7 cellular contexts compared by ENCODE assay signal in genomic region chr4:55125763-55126541, GRCh38. TPM values are rescaled to one million over a fixed set of nuclear protein-coding genes. Genes with fewer than 3 reads are reported as not detected.
DNase-seq lines count a peak whose midpoint lies in the region; ATAC-seq and TF ChIP-seq lines count a peak whose summit lies in the region.

No MANE protein-coding gene starts in this region.

- TF ChIP-seq CTCF in IMR-90 (conservative IDR thresholded peaks at IDR 0.05; ENCODE audit: low read depth, low read length), result no peak
- TF ChIP-seq CTCF in astrocyte of the cerebellum (IDR thresholded peaks at IDR 0.05; ENCODE audit: low read depth, low read length, missing control alignments), result no peak

- H2BK20ac ChIP-seq in IMR-90 (ENCODE audit: low read depth, low read length), result no peak overlapping the region

- H3K36me3 ChIP-seq in IMR-90 (ENCODE audit: control insufficient read depth, insufficient read depth, low read length), result no peaks in the 10 kb centered on the region
- no peaks in the 10 kb centered on the region for H3K36me3 ChIP-seq in iPS-15b (ENCODE audit: control insufficient read depth, insufficient read depth, low read length)
- no peaks in the 10 kb centered on the region for H3K36me3 ChIP-seq in subcutaneous abdominal adipose tissue (ENCODE audit: control insufficient read depth in 5 of 5, insufficient read depth in 5 of 5, low read length in 5 of 5)

- peak overlapping the region; percentile 78 for H3K4me2 ChIP-seq in IMR-90 (ENCODE audit: low read depth, low read length)

- H2AK9ac ChIP-seq in IMR-90 (replicated peaks; ENCODE audit: low read depth, low read length, poor library complexity), result no peak overlapping the region

- H3K9me1 ChIP-seq in IMR-90 (ENCODE audit: insufficient read depth, low read length), result no peaks in the 10 kb centered on the region

- H4K8ac ChIP-seq in IMR-90 (ENCODE audit: low read depth in 2 of 2, low read length in 2 of 2), result no peak overlapping the region

- POLR2A ChIA-PET in IMR-90 (lab: Charles Lee; ENCODE audit: unreplicated experiment), result no interaction called here

- H3K9me3 ChIP-seq in IMR-90 (ENCODE audit: control insufficient read depth, insufficient read depth, low read length) (no peaks in the 10 kb centered on the region), iPS-15b (ENCODE audit: control insufficient read depth, insufficient read depth, low read length) (no peaks in the 10 kb centered on the region), subcutaneous abdominal adipose tissue (ENCODE audit: control insufficient read depth in 5 of 5, low read length in 5 of 5) (no peaks in the 10 kb centered on the region)

- DNase-seq in IMR-90, result no peak
- no peak for DNase-seq in astrocyte of the cerebellum (ENCODE audit: low read depth)
- no peak for DNase-seq in NCI-H2171 (lab: John Stamatoyannopoulos, UW)

- H4K5ac ChIP-seq in IMR-90 (ENCODE audit: low read depth, low read length), result no peak overlapping the region

- no peaks in the 10 kb centered on the region for H4K20me1 ChIP-seq in IMR-90 (ENCODE audit: insufficient read depth, low read length)

- H3K4ac ChIP-seq in IMR-90 (ENCODE audit: low read depth, low read length), result no peak overlapping the region

- no peak overlapping the region for H3K18ac ChIP-seq in IMR-90 (ENCODE audit: low read depth, low read length)

- no peaks in the 10 kb centered on the region for H3K4me1 ChIP-seq in IMR-90 (ENCODE audit: control insufficient read depth, insufficient read depth, low read length)
- H3K4me1 ChIP-seq in iPS-15b (ENCODE audit: control insufficient read depth, insufficient read depth, low read length), result peaks cover 4% of the 10 kb centered on the region
- peaks cover 0 to 18% (median 16%) of the 10 kb centered on the region in 5 donors for H3K4me1 ChIP-seq in subcutaneous abdominal adipose tissue (ENCODE audit: control insufficient read depth in 5 of 5, insufficient read depth in 5 of 5, low read length in 5 of 5)

- H2BK5ac ChIP-seq in IMR-90 (ENCODE audit: low read depth, low read length, poor library complexity, severe bottlenecking), result no peak overlapping the region

- no TSS peak for BruUV-seq in IMR-90 (replicated peaks; lab: Mats Ljungman, UMichigan)

- 3% methylated on average over 16 of the region's 32 CpGs; no CpG with 5 or more reads in 1 of the 2 experiments for WGBS in IMR-90 (ENCODE audit: extremely low coverage in 2 of 2, insufficient read length in 1 of 2), 2 experiments

- H2BK120ac ChIP-seq in IMR-90 (ENCODE audit: low read depth, low read length), result no peak overlapping the region

- H3K23ac ChIP-seq in IMR-90 (ENCODE audit: low read depth, low read length), result no peak overlapping the region; the same call in 1 of the 2 replicates

- CTCF ChIA-PET in IMR-90 (lab: Yijun Ruan, JAX), result no interaction called here

- H2BK15ac ChIP-seq in IMR-90 (ENCODE audit: low read depth, low read length), result no peak overlapping the region

- dilution Hi-C loops in IMR-90 (cut with HindIII; ENCODE audit: low sequenced_read_pairs, unreplicated experiment), result no loop called here

- H3K27ac ChIP-seq in IMR-90 (ENCODE audit: insufficient read depth, low read length), result no peak overlapping the region
- peak overlapping the region; percentile 67 for H3K27ac ChIP-seq in subcutaneous abdominal adipose tissue (ENCODE audit: low read depth, low read length)

- TF ChIP-seq POLR2A in IMR-90 (IDR thresholded peaks at IDR 0.05; ENCODE audit: low read depth, low read length), result no peak

- intact Hi-C loops in IMR-90 (cut with micrococcal nuclease), result no loop called here

- H3K14ac ChIP-seq in IMR-90 (replicated peaks; ENCODE audit: low read depth, low read length), result no peak overlapping the region

- no peak overlapping the region for H2AK5ac ChIP-seq in IMR-90 (ENCODE audit: low read depth, low read length)

- no peak overlapping the region for H3K56ac ChIP-seq in IMR-90 (ENCODE audit: extremely low read depth, insufficient read depth, low read length)

- ATAC-seq in IMR-90 (ENCODE audit: low read depth), result peak; percentile 50
- no peak for ATAC-seq in GM18502 (IDR thresholded peaks at IDR 0.05; ENCODE audit: poor library complexity, unreplicated experiment)
- ATAC-seq in GM21515 (IDR thresholded peaks at IDR 0.05; ENCODE audit: unreplicated experiment), result no peak

- H4K91ac ChIP-seq in IMR-90 (ENCODE audit: insufficient read depth, low read depth, low read length), result no peak overlapping the region

- H3K4me3 ChIP-seq in IMR-90 (ENCODE audit: insufficient read depth, low read depth, low read length) (peak overlapping the region; percentile 39), astrocyte of the cerebellum (ENCODE audit: low read depth, low read length) (peak overlapping the region; percentile 67), iPS-15b (ENCODE audit: low read depth, low read length) (peak overlapping the region; percentile 93), subcutaneous abdominal adipose tissue (ENCODE audit: low read depth in 1 of 5, low read length in 5 of 5) (peak overlapping the region; percentile 5 to 86 (median 68))

- in situ Hi-C loops in IMR-90 (cut with MboI; ENCODE audit: low sequenced_read_pairs) (no loop called here), astrocyte of the cerebellum (cut with HindIII; ENCODE audit: low sequenced_read_pairs) (no loop called here)

- H3K27me3 ChIP-seq in IMR-90 (ENCODE audit: control insufficient read depth, insufficient read depth, low read length) (peaks cover 32% of the 10 kb centered on the region), iPS-15b (ENCODE audit: control insufficient read depth, insufficient read depth, low read length) (peaks cover 12% of the 10 kb centered on the region), subcutaneous abdominal adipose tissue (ENCODE audit: control insufficient read depth in 5 of 5, insufficient read depth in 4 of 5, low read length in 5 of 5) (peaks cover 0 to 16% (median 12%) of the 10 kb centered on the region in 5 donors)

- H3K79me1 ChIP-seq in IMR-90 (ENCODE audit: low read depth in 1 of 2, low read length in 2 of 2), result no peaks in the 10 kb centered on the region

- peak overlapping the region; percentile 87 for H2AFZ ChIP-seq in IMR-90 (replicated peaks; ENCODE audit: low read length, poor library complexity)

- H3K9ac ChIP-seq in IMR-90 (ENCODE audit: low read depth, low read length) (no peak overlapping the region), iPS-15b (ENCODE audit: low read depth, low read length) (peak overlapping the region; percentile 39), subcutaneous abdominal adipose tissue (ENCODE audit: low read length in 5 of 5) (no peak overlapping the region)

- TF ChIP-seq RAD21 in IMR-90 (IDR thresholded peaks at IDR 0.05; ENCODE audit: low read length), result no peak

TF ChIP-seq in IMR-90, 13 proteins besides CTCF, POLR2A, EP300 and RAD21:
- TF ChIP-seq RFX5 (IDR thresholded peaks at IDR 0.05; ENCODE audit: low read depth, low read length), result no peak
- no peak for TF ChIP-seq USF2 (IDR thresholded peaks at IDR 0.05; ENCODE audit: low read depth, low read length)
- TF ChIP-seq RCOR1 (IDR thresholded peaks at IDR 0.05; ENCODE audit: insufficient replicate concordance, low read length), result no peak
- TF ChIP-seq MAZ (IDR thresholded peaks at IDR 0.05; ENCODE audit: borderline replicate concordance, low read depth, low read length), result no peak
- TF ChIP-seq MXI1 (IDR thresholded peaks at IDR 0.05; ENCODE audit: borderline replicate concordance, low read depth, low read length), result no peak
- TF ChIP-seq CHD1 (IDR thresholded peaks at IDR 0.05; ENCODE audit: low read depth, low read length), result no peak
- TF ChIP-seq MAFK (IDR thresholded peaks at IDR 0.05; ENCODE audit: low read depth, low read length), result no peak

RNA-seq across cellular contexts. Expression of gene KDR, which starts 0.6 kb away (rescaled TPM):
- total RNA-seq in IMR-90 (2012; rRNA removed), result not detected in 2 replicates
- not detected in 2 replicates for polyA plus RNA-seq in IMR-90 (2012; rRNA removed)
- not detected in 2 replicates for polyA plus RNA-seq in IMR-90 (2012; cell fraction: cytosol; rRNA removed)
- not detected in 2 replicates for polyA plus RNA-seq in IMR-90 (2012; cell fraction: nucleus; rRNA removed; ENCODE audit: low replicate concordance)

Comparison
In these comparisons a context has a peak if more than half of its experiments do, and no peak if none do; other contexts are left out.
1. H3K4me3 ChIP-seq: peak in every context shown above with its lines; median percentile 93 in iPS-15b; 68 in subcutaneous abdominal adipose tissue; 67 in astrocyte of the cerebellum; 39 in IMR-90.